ENCODE assay signal across 8 cellular contexts in the genomic region with DNA sequence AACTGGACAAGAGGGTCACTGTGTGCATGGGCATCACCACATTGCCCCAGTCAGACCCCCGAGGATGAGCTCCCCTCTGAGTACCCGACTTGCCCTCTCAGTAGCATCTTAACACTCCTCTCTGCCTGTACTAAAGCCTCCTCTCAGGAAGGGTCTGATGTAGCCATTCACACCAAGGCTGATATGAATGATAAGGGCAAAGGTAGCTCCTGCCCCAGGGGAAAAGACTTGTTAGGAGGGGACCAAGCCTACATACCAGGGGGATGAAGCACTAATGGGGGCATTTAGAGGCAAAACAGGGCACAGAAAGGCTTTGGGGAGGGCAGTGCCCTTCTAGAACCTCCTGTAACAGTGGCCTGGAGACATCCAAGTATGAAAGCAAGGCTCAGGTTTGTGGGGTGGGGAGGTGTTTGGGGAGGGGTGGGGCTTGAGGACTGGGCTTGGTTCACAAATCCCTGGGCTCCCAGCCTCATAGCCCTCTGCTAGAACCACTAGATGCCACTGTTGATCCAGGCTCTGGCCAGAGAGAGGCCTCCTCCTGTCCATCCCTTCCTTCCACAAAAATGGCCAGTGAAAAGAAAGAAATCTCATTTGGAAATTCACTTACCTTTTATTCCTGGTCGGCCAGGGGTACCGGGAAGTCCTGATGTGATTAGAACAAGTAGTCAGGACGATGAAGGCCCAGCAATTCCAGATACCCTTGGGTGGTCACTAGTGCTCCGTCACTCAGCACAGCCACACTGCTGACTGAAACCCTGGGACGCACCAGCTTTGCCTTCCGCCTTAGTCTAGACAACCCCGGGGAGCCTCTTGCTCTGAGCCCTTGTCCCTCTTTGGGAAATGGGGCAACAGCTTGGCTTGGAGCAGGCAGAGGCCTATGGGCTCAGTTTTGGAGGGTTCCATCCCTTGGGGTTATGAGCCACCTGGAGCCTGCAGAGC. TPM values are rescaled to one million over a fixed set of nuclear protein-coding genes. Genes with fewer than 3 reads are reported as not detected.
DNase-seq lines count a peak whose midpoint lies in the region; ATAC-seq and TF ChIP-seq lines count a peak whose summit lies in the region.

No MANE protein-coding gene starts in this region.

- H3K4me3 ChIP-seq in BE2C (ENCODE audit: low read depth, low read length) = no peak overlapping the region

- H3K36me3 ChIP-seq in BE2C = no peaks in the 10 kb centered on the region

- DNase-seq in BE2C (peak; percentile 40), GM20000 (ENCODE audit: low spot score) (peak; percentile 48), SK-N-DZ (ENCODE audit: low spot score) (peak; percentile 42), foreskin keratinocyte (no peak), pons (ENCODE audit: low spot score) (peak; percentile 86), activated gamma-delta T cell treated with Interleukin-2 at 50 U/mL for 16 hours (no peak)
- DNase-seq in stimulated activated CD4-positive, alpha-beta T cell treated with anti-CD3 and anti-CD28 coated beads, Interleukin-4, amount 100 ng/mL, for 4 hours = no peak
- DNase-seq in stimulated activated CD8-positive, alpha-beta memory T cell treated with anti-CD3 and anti-CD28 coated beads, Interleukin-4, amount 100 ng/mL, for 48 hours = no peak

- TF ChIP-seq CTCF in BE2C (IDR thresholded peaks at IDR 0.05; ENCODE audit: low read depth, low read length) (peak; percentile 47), GM20000 (IDR thresholded peaks at IDR 0.05; ENCODE audit: extremely low read depth, missing control alignments) (no peak), foreskin keratinocyte (conservative IDR thresholded peaks at IDR 0.05) (peak; percentile 27)

- no peaks in the 10 kb centered on the region for H3K27me3 ChIP-seq in BE2C
- H3K27me3 ChIP-seq in foreskin keratinocyte = no peaks in the 10 kb centered on the region

- H3K27ac ChIP-seq in foreskin keratinocyte = no peak overlapping the region

- no peak for ATAC-seq in foreskin keratinocyte

- H3K4me1 ChIP-seq in BE2C (no peaks in the 10 kb centered on the region), foreskin keratinocyte (peaks cover 8% of the 10 kb centered on the region)

- H3K9me3 ChIP-seq in BE2C = no peaks in the 10 kb centered on the region

RNA-seq across cellular contexts. Expression of gene COL17A1, which starts 40.3 kb away (rescaled TPM):
- not detected for polyA plus RNA-seq in BE2C (2012; ENCODE audit: insufficient read depth, insufficient read length, low read depth)
- polyA plus RNA-seq in SK-N-DZ (2014; cell fraction: cytosol; rRNA removed) = not detected in 2 replicates
- polyA plus RNA-seq in SK-N-DZ (2014; cell fraction: nucleus; rRNA removed) = 0.38 and 0.46 TPM in 2 replicates
- total RNA-seq in foreskin keratinocyte = 1,970 and 2,423 TPM in 2 replicates
- polyA plus RNA-seq in foreskin keratinocyte = 1,615 and 1,982 TPM in 2 replicates

Comparison
In these comparisons a context has a peak if more than half of its experiments do, and no peak if none do; other contexts are left out.
1. DNase-seq: peak in BE2C (single experiment), GM20000 (single experiment), SK-N-DZ (single experiment) and pons (single experiment); none in foreskin keratinocyte (0 of 2), activated gamma-delta T cell treated with Interleukin-2 at 50 U/mL for 16 hours (single experiment), stimulated activated CD4-positive, alpha-beta T cell treated with anti-CD3 and anti-CD28 coated beads, Interleukin-4, amount 100 ng/mL, for 4 hours (0 of 2) and stimulated activated CD8-positive, alpha-beta memory T cell treated with anti-CD3 and anti-CD28 coated beads, Interleukin-4, amount 100 ng/mL, for 48 hours (single experiment).